In the genomic region with DNA sequence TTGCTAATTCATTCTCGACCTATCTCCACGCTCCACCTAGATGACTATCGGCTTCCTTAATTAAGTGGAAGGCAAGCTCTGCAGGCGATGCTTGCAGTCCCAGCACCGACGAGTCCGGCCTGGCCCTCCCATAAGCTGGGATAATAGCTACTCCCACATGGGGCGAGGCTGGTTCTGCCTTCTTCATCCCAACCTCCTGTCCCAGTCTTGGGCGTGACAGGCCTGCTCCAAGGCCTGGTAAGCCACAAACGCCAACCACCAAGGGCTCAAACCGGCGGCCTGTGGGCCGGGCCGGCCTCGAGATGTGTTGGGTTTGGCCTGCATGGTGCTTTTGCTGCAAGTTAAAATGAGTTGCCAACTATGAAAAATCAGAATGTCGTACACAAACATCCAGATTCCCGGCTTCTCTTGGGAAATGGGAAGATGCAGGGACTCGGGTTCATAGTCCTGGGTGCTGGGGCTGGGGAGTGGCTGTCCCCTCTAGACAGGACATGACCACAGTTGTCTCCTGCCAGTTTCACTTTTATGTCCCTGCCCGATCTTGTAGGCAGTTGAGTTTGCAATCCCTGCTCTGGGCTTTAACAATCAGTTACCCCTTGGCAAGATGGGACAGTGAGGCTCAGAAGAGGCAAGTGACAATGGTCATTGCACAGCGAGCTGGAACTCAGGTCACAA, we compare ENCODE assay signal across 17 cellular contexts. TPM values are rescaled to one million over a fixed set of nuclear protein-coding genes. Genes with fewer than 3 reads are reported as not detected.
DNase-seq lines count a peak whose midpoint lies in the region; TF ChIP-seq lines count a peak whose summit lies in the region.
"Had no signal": no experiment of that assay in that cellular context is flagged by ENCODE, and none has a peak within 500 bp of the region (broad histone marks: within the 10 kb centered on the region; RNA-seq: fewer than 3 reads in every experiment).

No MANE protein-coding gene starts in this region.

- intact Hi-C loops in adrenal gland (cut with DNase I) (no loop called here), stomach (cut with DNase I; ENCODE audit: low total_unique reads) (no loop called here), dorsolateral prefrontal cortex (cut with DNase I) (no loop called here)

- H3K4me1 ChIP-seq in adrenal gland (replicated peaks in 1 of 2) (peaks cover 17 to 37% of the 10 kb centered on the region in 2 donors), mesenchymal stem cell (ENCODE audit: control insufficient read depth, insufficient read depth, low read depth, low read length) (peaks cover 38% of the 10 kb centered on the region), stomach (peaks cover 0 to 47% (median 4%) of the 10 kb centered on the region in 4 donors)
- H3K4me1 ChIP-seq: Peyer's patch had no signal

- peak overlapping the region; percentile 55 for H2BK15ac ChIP-seq in mesenchymal stem cell (ENCODE audit: low read depth, poor library complexity, severe bottlenecking)

- H3K27me3 ChIP-seq in adrenal gland (no peaks in the 10 kb centered on the region), mesenchymal stem cell (ENCODE audit: control insufficient read depth in 1 of 2, insufficient read depth in 1 of 2, low read length in 2 of 2) (no peaks in the 10 kb centered on the region), stomach (no peaks in the 10 kb centered on the region), dorsolateral prefrontal cortex (no peaks in the 10 kb centered on the region)
- H3K27me3 ChIP-seq: Peyer's patch had no signal

- TF ChIP-seq EP300 in stomach (IDR thresholded peaks at IDR 0.05): no peak

- no peak overlapping the region for H3K23ac ChIP-seq in mesenchymal stem cell (ENCODE audit: low read length in 2 of 2)

- peak overlapping the region; percentile 80 for H2BK120ac ChIP-seq in mesenchymal stem cell (ENCODE audit: low read depth, low read length)

- H3K27ac ChIP-seq in adrenal gland (peak overlapping the region in 3 of 5 donors; percentile 53 to 93 (median 89)), mesenchymal stem cell (ENCODE audit: low read length, poor library complexity, severe bottlenecking) (no peak overlapping the region), stomach (peak overlapping the region; percentile 8 to 83 (median 75)), dorsolateral prefrontal cortex (peak overlapping the region in 1 of 59 donors; percentile 28)

- H2BK12ac ChIP-seq in mesenchymal stem cell (ENCODE audit: low read length in 2 of 2): peak overlapping the region; percentile 59 to 88

- peak overlapping the region; percentile 62 for H4K91ac ChIP-seq in mesenchymal stem cell (ENCODE audit: low read length)

- H2AFZ ChIP-seq in mesenchymal stem cell (ENCODE audit: low read depth, low read length): no peak overlapping the region

- TF ChIP-seq POLR2A in adrenal gland (IDR thresholded peaks at IDR 0.05) (no peak), stomach (IDR thresholded peaks at IDR 0.05) (no peak)

- H2AK5ac ChIP-seq in mesenchymal stem cell (ENCODE audit: low read length, severe bottlenecking): peak overlapping the region; percentile 69

- H3K4me3 ChIP-seq in adrenal gland: no peak overlapping the region
- no peak overlapping the region for H3K4me3 ChIP-seq in mesenchymal stem cell (ENCODE audit: insufficient read depth in 1 of 2, low read depth in 1 of 2, low read length in 2 of 2)
- no peak overlapping the region for H3K4me3 ChIP-seq in stomach
- H3K4me3 ChIP-seq in dorsolateral prefrontal cortex: no peak overlapping the region
- H3K4me3 ChIP-seq: A549, Peyer's patch had no signal

- no peak overlapping the region for H3K14ac ChIP-seq in mesenchymal stem cell (ENCODE audit: low read length in 2 of 2)

- H3K9me3 ChIP-seq in adrenal gland (replicated peaks in 1 of 3): no peaks in the 10 kb centered on the region
- H3K9me3 ChIP-seq in mesenchymal stem cell (ENCODE audit: control insufficient read depth, low read length): peaks cover 11% of the 10 kb centered on the region
- H3K9me3 ChIP-seq in stomach: peaks cover 0 to 6% (median 0%) of the 10 kb centered on the region in 4 donors

- no peak overlapping the region for H2BK5ac ChIP-seq in mesenchymal stem cell (ENCODE audit: low read depth, low read length, poor library complexity, severe bottlenecking)

- H3K79me1 ChIP-seq in mesenchymal stem cell (replicated peaks; ENCODE audit: low read length, poor library complexity, severe bottlenecking): no peaks in the 10 kb centered on the region

- H3K18ac ChIP-seq in mesenchymal stem cell (ENCODE audit: low read depth in 1 of 2, low read length in 2 of 2): peak overlapping the region; percentile 73 to 77

- peak overlapping the region; percentile 10 for H3K9ac ChIP-seq in mesenchymal stem cell (ENCODE audit: low read length)

- no peak for TF ChIP-seq CTCF in adrenal gland (IDR thresholded peaks at IDR 0.05)
- no peak for TF ChIP-seq CTCF in stomach (IDR thresholded peaks at IDR 0.05)
- TF ChIP-seq CTCF in dorsolateral prefrontal cortex (IDR thresholded peaks at IDR 0.05 in 54 of 56, conservative IDR thresholded peaks at IDR 0.05 in 2 of 56; ENCODE audit: low read depth in 1 of 56, partially characterized antibody in 56 of 56): no peak

- no peak overlapping the region for H3K4me2 ChIP-seq in mesenchymal stem cell (ENCODE audit: low read length, poor library complexity, severe bottlenecking)
- H3K4me2 ChIP-seq: A549 had no signal

- peak overlapping the region in 1 of 2 experiments; percentile 43 for H3K4ac ChIP-seq in mesenchymal stem cell (ENCODE audit: low read depth in 1 of 2, low read length in 2 of 2)

- 85 to 97% (median 92%) methylated on average over 13 to 20 of the region's 20 CpGs for WGBS in adrenal gland, 4 donors
- WGBS in mesenchymal stem cell: 96% methylated on average over 20 of the region's 20 CpGs
- WGBS in stomach, 5 donors: 82 to 91% (median 85%) methylated on average over 17 to 20 of the region's 20 CpGs

- H4K8ac ChIP-seq in mesenchymal stem cell (ENCODE audit: low read length): peak overlapping the region; percentile 25

- H3K36me3 ChIP-seq in adrenal gland (replicated peaks in 1 of 2) (no peaks in the 10 kb centered on the region), mesenchymal stem cell (ENCODE audit: control insufficient read depth in 1 of 2, insufficient read depth in 2 of 2, low read depth in 1 of 2, low read length in 2 of 2) (no peaks in the 10 kb centered on the region), stomach (no peaks in the 10 kb centered on the region)
- H3K36me3 ChIP-seq: Peyer's patch had no signal

- DNase-seq in AG08395 (ENCODE audit: low spot score) (peak; percentile 29), adrenal gland (no peak), mesenchymal stem cell (no peak), stomach (no peak), ecto neural progenitor cell (ENCODE audit: low spot score) (no peak), dorsolateral prefrontal cortex (no peak), RKO (ENCODE audit: low spot score) (no peak)
- no peak for DNase-seq in stimulated activated CD4-positive, alpha-beta T cell treated with anti-CD3 and anti-CD28 coated beads, Interleukin-4, amount 100 ng/mL, for 4 hours
- DNase-seq: CD4-positive, alpha-beta memory T cell; effector CD4-positive, alpha-beta T cell; EL; KBM-7; naive B cell; NCI-H1105 treated with DMSO at 0.1 percent for 48 hours; NCI-H748 treated with DMSO at 0.1 percent for 48 hours had no signal

RNA-seq across cellular contexts. Expression of a gene that starts 32.8 kb away (rescaled TPM):
- total RNA-seq in adrenal gland (100 to 1,000 TPM; 148 to 272 (median 252) TPM), stomach (100 to 1,000 TPM in 2 of 5 donors, 10 to 100 TPM in 3; 21.1 to 200 (median 37.1) TPM), dorsolateral prefrontal cortex (100 to 1,000 TPM in 1 of 120 experiments, 10 to 100 TPM in 119; 14.0 to 106 (median 35.0) TPM)
- polyA plus RNA-seq in adrenal gland (10 to 100 TPM; 31.0 to 74.7 (median 39.3) TPM), stomach (10 to 100 TPM; 24.5 to 41.5 (median 30.2) TPM)
- 130 TPM for polyA plus RNA-seq in mesenchymal stem cell (2013, experiment 1 of 2)
- 131 TPM for polyA plus RNA-seq in mesenchymal stem cell (2013, experiment 2 of 2)
